ENCODE assay signal across 10 cellular contexts in genomic region chrX:113522814-113523213, GRCh38.
DNase-seq lines count a peak whose midpoint lies in the region; ATAC-seq, FAIRE-seq and TF ChIP-seq lines count a peak whose summit lies in the region.
"Had no signal": no experiment of that assay in that cellular context is flagged by ENCODE, and none has a peak within 500 bp of the region (broad histone marks: within the 10 kb centered on the region; RNA-seq: fewer than 3 reads in every experiment).

No MANE protein-coding gene starts in this region.

- H3K79me2 ChIP-seq in Karpas-422 (ENCODE audit: low read length): no peaks in the 10 kb centered on the region

- no peak overlapping the region for H2AFZ ChIP-seq in Karpas-422 (ENCODE audit: low read length)

- H3K4me2 ChIP-seq in Karpas-422 (ENCODE audit: low read depth, low read length, poor library complexity, severe bottlenecking): no peak overlapping the region

- no peak overlapping the region for H3K4me3 Mint-ChIP-seq in memory B cell
- no peak overlapping the region for H3K4me3 Mint-ChIP-seq in CD8-positive, alpha-beta T cell

- H3K9me3 ChIP-seq in Karpas-422 (ENCODE audit: low read length) (no peaks in the 10 kb centered on the region; the same call in 1 of the 2 replicates), ascending aorta (peaks cover 0 to 5% of the 10 kb centered on the region in 2 donors)
- H3K9me3 ChIP-seq in CD8-positive, alpha-beta T cell (ENCODE audit: low read length): no peaks in the 10 kb centered on the region

- H3K27ac ChIP-seq in Karpas-422 (ENCODE audit: low read length): no peak overlapping the region
- H3K27ac ChIP-seq in ascending aorta: no peak overlapping the region
- no peak overlapping the region for H3K27ac ChIP-seq in CD8-positive, alpha-beta T cell (ENCODE audit: low read depth, low read length)

- POLR2A ChIA-PET in CD8-positive, alpha-beta T cell (lab: Charles Lee): no interaction called here

- no peaks in the 10 kb centered on the region for H3K9me3 Mint-ChIP-seq in memory B cell
- H3K9me3 Mint-ChIP-seq in CD8-positive, alpha-beta T cell: peaks cover 2% of the 10 kb centered on the region

- no peaks in the 10 kb centered on the region for H4K20me1 ChIP-seq in Karpas-422 (ENCODE audit: insufficient read depth, low read depth, low read length)

- ATAC-seq in HG02798 (IDR thresholded peaks at IDR 0.05; ENCODE audit: poor library complexity, unreplicated experiment) (peak; percentile 100), memory B cell (ENCODE audit: low read depth) (peak; percentile 98)
- ATAC-seq in CD8-positive, alpha-beta T cell: no peak

- CTCF ChIA-PET in CD8-positive, alpha-beta T cell (lab: Charles Lee): no interaction called here

- no peak overlapping the region for H3K9ac ChIP-seq in Karpas-422 (ENCODE audit: low read length)

- H3K27me3 ChIP-seq in Karpas-422 (ENCODE audit: low read length): no peaks in the 10 kb centered on the region
- H3K27me3 ChIP-seq in ascending aorta: no peaks in the 10 kb centered on the region
- H3K27me3 ChIP-seq in CD8-positive, alpha-beta T cell (ENCODE audit: insufficient read depth, low read length): no peaks in the 10 kb centered on the region

- H3K27me3 Mint-ChIP-seq in memory B cell: no peaks in the 10 kb centered on the region
- H3K27me3 Mint-ChIP-seq in CD8-positive, alpha-beta T cell (ENCODE audit: low read depth): no peaks in the 10 kb centered on the region

- H3K4me1 Mint-ChIP-seq in memory B cell: peaks cover 2% of the 10 kb centered on the region
- H3K4me1 Mint-ChIP-seq in CD8-positive, alpha-beta T cell (ENCODE audit: low read depth): no peaks in the 10 kb centered on the region

- TF ChIP-seq CTCF in ascending aorta (IDR thresholded peaks at IDR 0.05): no peak
- no peak for TF ChIP-seq CTCF in CD8-positive, alpha-beta T cell (IDR thresholded peaks at IDR 0.05)

- peak; percentile 0 for DNase-seq in GM19239 (ENCODE audit: insufficient read length, low spot score)
- peak; percentile 44 for DNase-seq in Karpas-422
- DNase-seq in memory B cell (ENCODE audit: low spot score in 2 of 2): peak in 1 of 2 donors; percentile 0
- no peak for DNase-seq in ascending aorta (ENCODE audit: low spot score in 2 of 2)
- no peak for DNase-seq in CD8-positive, alpha-beta T cell
- DNase-seq in activated T-cell treated with anti-CD3 and anti-CD28 coated beads, Interleukin-2, amount 50 U/mL, for 48 hours: no peak
- no peak for DNase-seq in NCI-H2227 treated with DMSO at 0.1 percent for 48 hours (lab: John Stamatoyannopoulos, UW)
- DNase-seq: DND-41, NCI-H226 had no signal

- H3K4me3 ChIP-seq in Karpas-422 (ENCODE audit: low read length) (no peak overlapping the region), ascending aorta (no peak overlapping the region)
- H3K4me3 ChIP-seq in CD8-positive, alpha-beta T cell (ENCODE audit: low read depth, low read length): no peak overlapping the region

- no peaks in the 10 kb centered on the region for H3K9me2 ChIP-seq in Karpas-422 (replicated peaks; ENCODE audit: insufficient read depth, low read length)

- H3K36me3 ChIP-seq in Karpas-422 (ENCODE audit: insufficient read depth, low read length) (no peaks in the 10 kb centered on the region), ascending aorta (no peaks in the 10 kb centered on the region)
- no peaks in the 10 kb centered on the region for H3K36me3 ChIP-seq in CD8-positive, alpha-beta T cell (ENCODE audit: insufficient read depth, low read length)

- peak; percentile 98 for FAIRE-seq in GM19239 (lab: Jason Lieb, UNC)

- no peaks in the 10 kb centered on the region for H3K4me1 ChIP-seq in Karpas-422 (ENCODE audit: low read length)
- H3K4me1 ChIP-seq in ascending aorta: no peaks in the 10 kb centered on the region
- no peaks in the 10 kb centered on the region for H3K4me1 ChIP-seq in CD8-positive, alpha-beta T cell (ENCODE audit: insufficient read depth, low read length)

- no peak overlapping the region for H3K27ac Mint-ChIP-seq in memory B cell
- H3K27ac Mint-ChIP-seq in CD8-positive, alpha-beta T cell: no peak overlapping the region

- intact Hi-C loops in ascending aorta (cut with DNase I): no loop called here
- intact Hi-C loops in CD8-positive, alpha-beta T cell (cut with DNase I, micrococcal nuclease): no loop called here

- H3K36me3 Mint-ChIP-seq in memory B cell: no peaks in the 10 kb centered on the region
- H3K36me3 Mint-ChIP-seq in CD8-positive, alpha-beta T cell: no peaks in the 10 kb centered on the region

Comparison
In these comparisons a context has a peak if more than half of its experiments do, and no peak if none do; other contexts are left out.
1. DNase-seq: peak in GM19239 (single experiment) and Karpas-422 (single experiment); none in ascending aorta (0 of 2), CD8-positive, alpha-beta T cell (0 of 7), activated T-cell treated with anti-CD3 and anti-CD28 coated beads, Interleukin-2, amount 50 U/mL, for 48 hours (0 of 2) and NCI-H2227 treated with DMSO at 0.1 percent for 48 hours (single experiment).